19 cellular contexts compared by ENCODE assay signal in the genomic region with DNA sequence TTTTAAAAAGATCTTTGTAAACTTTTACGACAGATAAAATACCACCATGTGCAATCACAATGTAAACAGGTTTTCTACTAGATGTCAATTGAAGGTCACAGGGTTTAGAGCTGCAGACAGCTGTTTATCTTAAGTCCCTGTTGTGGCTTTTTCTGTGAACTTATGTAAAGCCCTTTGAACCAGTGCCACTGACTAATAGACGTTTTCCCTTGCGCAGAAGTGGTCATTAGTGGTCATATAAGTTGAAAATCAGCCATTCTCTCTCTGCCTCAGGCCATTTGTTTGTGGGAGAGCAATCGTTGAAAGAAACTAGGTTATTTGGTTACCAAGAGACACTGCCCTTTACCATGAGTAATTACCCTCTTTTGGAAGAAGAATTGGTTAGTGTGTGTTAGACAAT. TPM values are rescaled to one million over a fixed set of nuclear protein-coding genes. Genes with fewer than 3 reads are reported as not detected.
DNase-seq lines count a peak whose midpoint lies in the region; ATAC-seq, FAIRE-seq and TF ChIP-seq lines count a peak whose summit lies in the region.
"Had no signal": no experiment of that assay in that cellular context is flagged by ENCODE, and none has a peak within 500 bp of the region (broad histone marks: within the 10 kb centered on the region; RNA-seq: fewer than 3 reads in every experiment).

No MANE protein-coding gene starts in this region.

- CTCF ChIA-PET in HEK293 (lab: Yijun Ruan, JAX): no interaction called here

- H3K9ac ChIP-seq in smooth muscle cell (ENCODE audit: low read depth): no peak overlapping the region
- H3K9ac ChIP-seq: BLaER1 treated with 17β-estradiol and CSF1 and Interleukin-3, amounts not matched to agents 10 nM and 100 nM; KMS-11 had no signal

- H3K27me3 ChIP-seq in brain microvascular endothelial cell (replicated peaks): no peaks in the 10 kb centered on the region
- H3K27me3 ChIP-seq in hepatocyte: no peaks in the 10 kb centered on the region
- no peaks in the 10 kb centered on the region for H3K27me3 ChIP-seq in small intestine (ENCODE audit: control insufficient read depth in 2 of 2, insufficient read depth in 2 of 2, low read length in 2 of 2)
- H3K27me3 ChIP-seq in smooth muscle cell (ENCODE audit: low read depth): no peaks in the 10 kb centered on the region
- H3K27me3 ChIP-seq: BLaER1 treated with 17β-estradiol and CSF1 and Interleukin-3, amounts not matched to agents 10 nM and 100 nM; body of pancreas had no signal

- H3K79me2 ChIP-seq in hepatocyte: no peaks in the 10 kb centered on the region
- H3K79me2 ChIP-seq in smooth muscle cell (ENCODE audit: low read depth): no peaks in the 10 kb centered on the region

- no peaks in the 10 kb centered on the region for H3F3A ChIP-seq in smooth muscle cell (ENCODE audit: low read depth)

- no peak for FAIRE-seq in small intestine (lab: Jason Lieb, UNC)
- FAIRE-seq: D721Med, GM12891 had no signal

- H3K4me3 ChIP-seq in HEK293 (ENCODE audit: low read depth, low read length): no peak overlapping the region
- no peak overlapping the region for H3K4me3 ChIP-seq in brain microvascular endothelial cell (ENCODE audit: low read depth, low read length)
- H3K4me3 ChIP-seq in hepatocyte: no peak overlapping the region
- no peak overlapping the region for H3K4me3 ChIP-seq in small intestine (ENCODE audit: low read depth in 1 of 2, low read length in 2 of 2)
- H3K4me3 ChIP-seq in smooth muscle cell: no peak overlapping the region
- H3K4me3 ChIP-seq: BLaER1 treated with 17β-estradiol and CSF1 and Interleukin-3, amounts not matched to agents 10 nM and 100 nM; body of pancreas had no signal

- WGBS in hepatocyte (ENCODE audit: low lambda C conversion rate, missing lambda C conversion rate): 16% methylated on average over 4 of the region's 4 CpGs
- WGBS in small intestine, 3 donors: 33 to 47% (median 46%) methylated on average over 4 of the region's 4 CpGs
- 25% methylated on average over 4 of the region's 4 CpGs for WGBS in smooth muscle cell (ENCODE audit: low lambda C conversion rate)

- H3K9me3 ChIP-seq in HEK293 (ENCODE audit: control insufficient read depth, insufficient read depth, low read depth, low read length) (no peaks in the 10 kb centered on the region), hepatocyte (ENCODE audit: low read depth) (no peaks in the 10 kb centered on the region), small intestine (ENCODE audit: control insufficient read depth, low read depth) (no peaks in the 10 kb centered on the region), smooth muscle cell (replicated peaks; ENCODE audit: low read depth) (no peaks in the 10 kb centered on the region)
- H3K9me3 ChIP-seq: BLaER1 treated with 17β-estradiol and CSF1 and Interleukin-3, amounts not matched to agents 10 nM and 100 nM; body of pancreas had no signal

- H3K9me2 ChIP-seq in hepatocyte (replicated peaks; ENCODE audit: insufficient read depth): no peaks in the 10 kb centered on the region

- H3K4me1 ChIP-seq in HEK293 (ENCODE audit: control insufficient read depth, insufficient read depth, low read length) (no peaks in the 10 kb centered on the region), hepatocyte (ENCODE audit: insufficient read depth) (peaks cover 11% of the 10 kb centered on the region), small intestine (ENCODE audit: control insufficient read depth in 2 of 2, insufficient read depth in 1 of 2, low read depth in 1 of 2, low read length in 1 of 2) (no peaks in the 10 kb centered on the region), smooth muscle cell (ENCODE audit: low read depth) (no peaks in the 10 kb centered on the region)
- H3K4me1 ChIP-seq: BLaER1 treated with 17β-estradiol and CSF1 and Interleukin-3, amounts not matched to agents 10 nM and 100 nM had no signal

- no peaks in the 10 kb centered on the region for H3K36me3 ChIP-seq in HEK293 (ENCODE audit: control insufficient read depth in 2 of 2, insufficient read depth in 1 of 2, low read length in 2 of 2)
- H3K36me3 ChIP-seq in brain microvascular endothelial cell (replicated peaks): no peaks in the 10 kb centered on the region
- H3K36me3 ChIP-seq in hepatocyte (replicated peaks; ENCODE audit: insufficient read depth, low read depth): no peaks in the 10 kb centered on the region
- H3K36me3 ChIP-seq in small intestine (ENCODE audit: control insufficient read depth in 2 of 2, insufficient read depth in 2 of 2, low read length in 2 of 2): no peaks in the 10 kb centered on the region
- H3K36me3 ChIP-seq in smooth muscle cell (ENCODE audit: low read depth): no peaks in the 10 kb centered on the region
- H3K36me3 ChIP-seq: BLaER1 treated with 17β-estradiol and CSF1 and Interleukin-3, amounts not matched to agents 10 nM and 100 nM had no signal

- H4K20me1 ChIP-seq in hepatocyte (ENCODE audit: insufficient read depth, poor library complexity, severe bottlenecking) (no peaks in the 10 kb centered on the region), smooth muscle cell (ENCODE audit: low read depth) (no peaks in the 10 kb centered on the region)
- H4K20me1 ChIP-seq: BLaER1 treated with 17β-estradiol and CSF1 and Interleukin-3, amounts not matched to agents 10 nM and 100 nM had no signal

- H3K4me2 ChIP-seq in hepatocyte: peak overlapping the region; percentile 29
- H3K4me2 ChIP-seq in smooth muscle cell: no peak overlapping the region
- H3K4me2 ChIP-seq: BLaER1 treated with 17β-estradiol and CSF1 and Interleukin-3, amounts not matched to agents 10 nM and 100 nM; KMS-11 had no signal

- H2AFZ ChIP-seq in hepatocyte (no peak overlapping the region), smooth muscle cell (ENCODE audit: low read depth) (no peak overlapping the region)

- in situ Hi-C loops in brain microvascular endothelial cell (cut with HindIII; ENCODE audit: low pct_ligation_motif_present, low sequenced_read_pairs): no loop called here

- POLR2A ChIA-PET in HEK293 (lab: Yijun Ruan, JAX): no interaction called here

- no peak for ATAC-seq in HG03159 (IDR thresholded peaks at IDR 0.05; ENCODE audit: unreplicated experiment)
- ATAC-seq: body of pancreas; left lobe of liver; stimulated activated effector memory CD8-positive, alpha-beta T cell treated with anti-CD3 and anti-CD28 coated beads, Interleukin-12 subunit alpha, Interleukin-12 subunit beta, amount 100 ng/mL, for 72 hours had no signal

- H3K27ac ChIP-seq in HEK293 (ENCODE audit: extremely low read depth, low read depth, low read length) (no peak overlapping the region), brain microvascular endothelial cell (peak overlapping the region; percentile 94), hepatocyte (peak overlapping the region; percentile 46), small intestine (ENCODE audit: low read depth in 1 of 2, low read length in 1 of 2) (peak overlapping the region in 1 of 2 donors; percentile 19), smooth muscle cell (ENCODE audit: low read depth) (no peak overlapping the region)
- H3K27ac ChIP-seq: BLaER1 treated with 17β-estradiol and CSF1 and Interleukin-3, amounts not matched to agents 10 nM and 100 nM; body of pancreas; KMS-11 had no signal

- DNase-seq in brain microvascular endothelial cell (peak; percentile 66), hepatocyte (ENCODE audit: low spot score) (no peak), small intestine (peak; percentile 5), epidermal melanocyte (ENCODE audit: insufficient read length, low spot score) (no peak), smooth muscle cell (lab: John Stamatoyannopoulos, UW; ENCODE audit: unreplicated experiment) (no peak)
- DNase-seq in effector CD8-positive, alpha-beta T cell (lab: John Stamatoyannopoulos, UW): no peak
- DNase-seq: activated CD4-positive, alpha-beta T cell treated with anti-CD3 and anti-CD28 coated beads, Interleukin-2, amount 50 U/mL, for 4 hours; activated naive CD4-positive, alpha-beta T cell treated with anti-CD3 and anti-CD28 coated beads, Interleukin-2, amount 10 ng/mL, durations not matched to agents 7 days and 5 days; GF-D8; NCI-H1105 treated with DMSO at 0.1 percent for 48 hours had no signal

- TF ChIP-seq CTCF in HEK293 (tag by site-specific recombination; IDR thresholded peaks at IDR 0.05): no peak
- TF ChIP-seq CTCF in brain microvascular endothelial cell (IDR thresholded peaks at IDR 0.05; ENCODE audit: low read depth, low read length, missing control alignments): no peak
- TF ChIP-seq CTCF in hepatocyte (IDR thresholded peaks at IDR 0.05; ENCODE audit: poor library complexity): no peak
- TF ChIP-seq CTCF in smooth muscle cell (IDR thresholded peaks at IDR 0.05; ENCODE audit: borderline replicate concordance, insufficient read depth, poor library complexity, severe bottlenecking): no peak

TF ChIP-seq in HEK293, 187 proteins besides CTCF, POLR2A, EP300 and RAD21:
- TF ChIP-seq, protein P1, sequence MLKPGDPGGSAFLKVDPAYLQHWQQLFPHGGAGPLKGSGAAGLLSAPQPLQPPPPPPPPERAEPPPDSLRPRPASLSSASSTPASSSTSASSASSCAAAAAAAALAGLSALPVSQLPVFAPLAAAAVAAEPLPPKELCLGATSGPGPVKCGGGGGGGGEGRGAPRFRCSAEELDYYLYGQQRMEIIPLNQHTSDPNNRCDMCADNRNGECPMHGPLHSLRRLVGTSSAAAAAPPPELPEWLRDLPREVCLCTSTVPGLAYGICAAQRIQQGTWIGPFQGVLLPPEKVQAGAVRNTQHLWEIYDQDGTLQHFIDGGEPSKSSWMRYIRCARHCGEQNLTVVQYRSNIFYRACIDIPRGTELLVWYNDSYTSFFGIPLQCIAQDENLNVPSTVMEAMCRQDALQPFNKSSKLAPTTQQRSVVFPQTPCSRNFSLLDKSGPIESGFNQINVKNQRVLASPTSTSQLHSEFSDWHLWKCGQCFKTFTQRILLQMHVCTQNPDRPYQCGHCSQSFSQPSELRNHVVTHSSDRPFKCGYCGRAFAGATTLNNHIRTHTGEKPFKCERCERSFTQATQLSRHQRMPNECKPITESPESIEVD (tag by site-specific recombination; IDR thresholded peaks at IDR 0.05): 0 out of 2 replicates have a peak, but pooled peaks have one; percentile 8
- TF ChIP-seq WT1 (tag by site-specific recombination; IDR thresholded peaks at IDR 0.05): no peak
- TF ChIP-seq SP7 (tag by site-specific recombination; IDR thresholded peaks at IDR 0.05): peak; percentile 72
- TF ChIP-seq ZNF138 (tag by site-specific recombination; IDR thresholded peaks at IDR 0.05; ENCODE audit: borderline replicate concordance): no peak

RNA-seq across cellular contexts. Expression of a gene that starts 23.9 kb away (rescaled TPM):
- total RNA-seq in hepatocyte: 4.6 and 10.2 TPM in 2 replicates
- polyA plus RNA-seq in hepatocyte: 4.4 and 5.3 TPM in 2 replicates
- 1 to 10 TPM in 2 of 3 donors, under 1 TPM in 1; 0.27 to 2.9 (median 1.8) TPM for polyA plus RNA-seq in small intestine
- 0.04 TPM in 1 of 2 replicates, not detected in the other for total RNA-seq in smooth muscle cell
- 1.1 and 1.3 TPM in 2 replicates for polyA plus RNA-seq in smooth muscle cell

Comparison
In these comparisons a context has a peak if more than half of its experiments do, and no peak if none do; other contexts are left out.
1. H3K27ac ChIP-seq: peak in brain microvascular endothelial cell (single experiment) and hepatocyte (single experiment); none in HEK293 (single experiment) and smooth muscle cell (single experiment).
2. DNase-seq: peak in brain microvascular endothelial cell (single experiment) and small intestine (single experiment); none in hepatocyte (single experiment), epidermal melanocyte (single experiment), smooth muscle cell (single experiment) and effector CD8-positive, alpha-beta T cell (single experiment).